Comparison of ENCODE assay signal across 9 cellular contexts in genomic region chr10:50417906-50418697, GRCh38.
DNase-seq lines count a peak whose midpoint lies in the region; ATAC-seq and TF ChIP-seq lines count a peak whose summit lies in the region.
"Had no signal": no experiment of that assay in that cellular context is flagged by ENCODE, and none has a peak within 500 bp of the region (broad histone marks: within the 10 kb centered on the region; RNA-seq: fewer than 3 reads in every experiment).

No MANE protein-coding gene starts in this region.

- no peaks in the 10 kb centered on the region for H3K27me3 ChIP-seq in thoracic aorta (replicated peaks; ENCODE audit: insufficient read depth)

- H3K36me3 ChIP-seq in thoracic aorta = no peaks in the 10 kb centered on the region

- TF ChIP-seq CTCF in thoracic aorta (IDR thresholded peaks at IDR 0.05) = no peak

- peak overlapping the region; percentile 60 to 69 for H3K27ac ChIP-seq in thoracic aorta
- H3K27ac ChIP-seq: C4-2B had no signal

- peak overlapping the region; percentile 94 for H3K4me3 Mint-ChIP-seq in natural killer cell treated with Interleukin-12 subunit alpha and Interleukin-12 subunit beta and Interleukin-15 and Interleukin-18, amount 100 ng/mL, for 72 hours

- H3K27ac Mint-ChIP-seq in natural killer cell treated with Interleukin-12 subunit alpha and Interleukin-12 subunit beta and Interleukin-15 and Interleukin-18, amount 100 ng/mL, for 72 hours = peak overlapping the region; percentile 64 to 69

- no peaks in the 10 kb centered on the region for H3K36me3 Mint-ChIP-seq in natural killer cell treated with Interleukin-12 subunit alpha and Interleukin-12 subunit beta and Interleukin-15 and Interleukin-18, amount 100 ng/mL, for 72 hours

- no peaks in the 10 kb centered on the region for H3K9me3 Mint-ChIP-seq in natural killer cell treated with Interleukin-12 subunit alpha and Interleukin-12 subunit beta and Interleukin-15 and Interleukin-18, amount 100 ng/mL, for 72 hours

- peaks cover 35 to 63% of the 10 kb centered on the region in 2 donors for H3K4me1 Mint-ChIP-seq in natural killer cell treated with Interleukin-12 subunit alpha and Interleukin-12 subunit beta and Interleukin-15 and Interleukin-18, amount 100 ng/mL, for 72 hours (ENCODE audit: low read depth in 2 of 2)

- H3K9me3 ChIP-seq in thoracic aorta = no peaks in the 10 kb centered on the region

- peaks cover 10 to 13% of the 10 kb centered on the region in 2 donors for H3K4me1 ChIP-seq in thoracic aorta (ENCODE audit: control insufficient read depth in 1 of 2, low read depth in 2 of 2)

- ATAC-seq in HG02642 (IDR thresholded peaks at IDR 0.05; ENCODE audit: poor library complexity, unreplicated experiment) (peak; percentile 84), thoracic aorta (ENCODE audit: insufficient number of reproducible peaks, low FRiP score, low read depth) (peak; percentile 69)
- ATAC-seq in natural killer cell treated with Interleukin-12 subunit alpha and Interleukin-12 subunit beta and Interleukin-15 and Interleukin-18, amount 100 ng/mL, for 72 hours = peak; percentile 91 to 94

- H3K4me3 ChIP-seq in thoracic aorta = peak overlapping the region; percentile 92

- DNase-seq in NCI-H2171 treated with DMSO at 0.1 percent for 48 hours (lab: John Stamatoyannopoulos, UW) (peak; percentile 9), NCI-H2171 (lab: John Stamatoyannopoulos, UW) (no peak), NCI-H460 (ENCODE audit: extremely low read depth, low read depth) (peak; percentile 88), fibroblast of the conjunctiva (ENCODE audit: low read depth) (peak; percentile 84), thoracic aorta (ENCODE audit: low spot score) (peak; percentile 13)
- peak; percentile 5 to 6 for DNase-seq in activated T-helper 1 cell treated with anti-CD3 and anti-CD28 coated beads, Interleukin-2, amount 50 U/mL, for 16 hours (ENCODE audit: low read depth in 1 of 2, low spot score in 1 of 2)
- DNase-seq in natural killer cell treated with Interleukin-12 subunit alpha and Interleukin-12 subunit beta and Interleukin-15 and Interleukin-18, amount 100 ng/mL, for 72 hours (ENCODE audit: low spot score) = peak; percentile 73

- H3K27me3 Mint-ChIP-seq in natural killer cell treated with Interleukin-12 subunit alpha and Interleukin-12 subunit beta and Interleukin-15 and Interleukin-18, amount 100 ng/mL, for 72 hours = no peaks in the 10 kb centered on the region
